ENCODE assay signal across 19 cellular contexts in genomic region chr6:56789879-56790278, GRCh38.
A peak's percentile ranks its signal among the peaks of the same experiment; 100 is the strongest.
DNase-seq lines count a peak whose midpoint lies in the region; ATAC-seq, FAIRE-seq and TF ChIP-seq lines count a peak whose summit lies in the region.
"Had no signal": no experiment of that assay in that cellular context is flagged by ENCODE, and none has a peak within 500 bp of the region (broad histone marks: within the 10 kb centered on the region; RNA-seq: fewer than 3 reads in every experiment).

No MANE protein-coding gene starts in this region.

- no peaks in the 10 kb centered on the region for H3F3A ChIP-seq in PC-3 (ENCODE audit: low read length, unreplicated experiment)

- H2BK5ac ChIP-seq in mesendoderm (ENCODE audit: low read length) = no peak overlapping the region

- H3K27me3 ChIP-seq in PC-3 (ENCODE audit: low read length) (no peaks in the 10 kb centered on the region), mesendoderm (ENCODE audit: insufficient read depth, low read length, poor library complexity) (no peaks in the 10 kb centered on the region)

- H3K9ac ChIP-seq in PC-3 (ENCODE audit: low read length) = no peak overlapping the region
- H3K9ac ChIP-seq in mesendoderm (ENCODE audit: low read length) = no peak overlapping the region

- H4K5ac ChIP-seq in mesendoderm (ENCODE audit: low read length) = no peak overlapping the region

- H3K27ac ChIP-seq in PC-3 (ENCODE audit: low read length) (peak overlapping the region; percentile 55), mesendoderm (ENCODE audit: low read depth, low read length) (no peak overlapping the region)
- H3K27ac ChIP-seq: C4-2B had no signal

- H3K36me3 ChIP-seq in PC-3 (ENCODE audit: low read depth, low read length) (no peaks in the 10 kb centered on the region), mesendoderm (ENCODE audit: control insufficient read depth, insufficient read depth, low read length) (no peaks in the 10 kb centered on the region)

- no peak overlapping the region for H2AK5ac ChIP-seq in mesendoderm (ENCODE audit: low read length)

- H3K23ac ChIP-seq in mesendoderm (ENCODE audit: low read length) = no peak overlapping the region

- no peak overlapping the region for H2BK120ac ChIP-seq in mesendoderm (ENCODE audit: low read depth, low read length)

- no peak overlapping the region for H3K4ac ChIP-seq in mesendoderm (ENCODE audit: low read depth, low read length)

- no CpG with 5 or more reads among the region's 2 CpGs for WGBS in mesendoderm (ENCODE audit: extremely low coverage, insufficient coverage, low lambda C conversion rate)

- H3K56ac ChIP-seq in mesendoderm (ENCODE audit: low read length) = peak overlapping the region; percentile 13

- H3K79me2 ChIP-seq in PC-3 (ENCODE audit: low read length) (peaks cover 16% of the 10 kb centered on the region), mesendoderm (ENCODE audit: control insufficient read depth, insufficient read depth, low read length) (peaks cover 27% of the 10 kb centered on the region)

- no peaks in the 10 kb centered on the region for H3K9me3 ChIP-seq in PC-3 (ENCODE audit: low read length)

- intact Hi-C loops in PC-3 (cut with micrococcal nuclease) = no loop called here

- no peak overlapping the region for H2AFZ ChIP-seq in PC-3 (ENCODE audit: low read length)
- H2AFZ ChIP-seq: GM23338 had no signal

- H3K79me1 ChIP-seq in mesendoderm (ENCODE audit: low read length) = peaks cover 8% of the 10 kb centered on the region

- no peak overlapping the region for H3K4me3 Mint-ChIP-seq in activated naive CD8-positive, alpha-beta T cell treated with anti-CD3 and anti-CD28 coated beads, Interleukin-2, amount 50 U/mL, for 24 hours
- H3K4me3 Mint-ChIP-seq: GM23338 had no signal

- H4K8ac ChIP-seq in mesendoderm (ENCODE audit: low read depth, low read length) = no peak overlapping the region

- CTCF ChIA-PET in PC-3 (lab: Charles Lee) = no interaction called here

- H3K18ac ChIP-seq in mesendoderm (ENCODE audit: low read length) = no peak overlapping the region

- H3K4me1 ChIP-seq in PC-3 (ENCODE audit: insufficient read depth, low read length) (peaks cover 5% of the 10 kb centered on the region; the same call in 1 of the 2 replicates), mesendoderm (ENCODE audit: control insufficient read depth, low read depth, low read length) (peaks cover 12% of the 10 kb centered on the region)

- H3K27ac Mint-ChIP-seq in activated naive CD8-positive, alpha-beta T cell treated with anti-CD3 and anti-CD28 coated beads, Interleukin-2, amount 50 U/mL, for 24 hours = no peak overlapping the region

- H3K4me3 ChIP-seq in PC-3 (ENCODE audit: low read length) = no peak overlapping the region
- H3K4me3 ChIP-seq in epithelial cell of esophagus (ENCODE audit: low read length) = no peak overlapping the region
- no peak overlapping the region for H3K4me3 ChIP-seq in mesendoderm (ENCODE audit: low read length)
- H3K4me3 ChIP-seq: GM23338, K562 had no signal

- ATAC-seq in PC-3 = no peak; the same call in 1 of the 2 replicates
- ATAC-seq in activated naive CD8-positive, alpha-beta T cell treated with anti-CD3 and anti-CD28 coated beads, Interleukin-2, amount 50 U/mL, for 24 hours = no peak
- ATAC-seq: GM23338, HCT116, K562 had no signal

- BruUV-seq in PC-3 (replicated peaks; lab: Mats Ljungman, UMichigan) = no TSS peak

- H3K9me2 ChIP-seq in PC-3 (replicated peaks; ENCODE audit: low read length) = no peaks in the 10 kb centered on the region

- POLR2A ChIA-PET in PC-3 (lab: Charles Lee; ENCODE audit: unreplicated experiment) = no interaction called here

- TF ChIP-seq CTCF in PC-3 (conservative IDR thresholded peaks at IDR 0.05; ENCODE audit: low read depth, low read length) (no peak), epithelial cell of esophagus (IDR thresholded peaks at IDR 0.05; ENCODE audit: insufficient read depth, low read depth, low read length, missing control alignments) (no peak), D721Med (IDR thresholded peaks at IDR 0.05; ENCODE audit: insufficient read depth, missing control alignments) (no peak)

- FAIRE-seq in D721Med (lab: Jason Lieb, UNC) = no peak
- FAIRE-seq: GM18507, K562 had no signal

- no peaks in the 10 kb centered on the region for H4K20me1 ChIP-seq in PC-3 (ENCODE audit: low read length)

- in situ Hi-C loops in G401 (cut with HindIII; ENCODE audit: low sequenced_read_pairs) = no loop called here

- no peak overlapping the region for H2BK15ac ChIP-seq in mesendoderm (replicated peaks; ENCODE audit: low read depth)

- peaks cover 9% of the 10 kb centered on the region for H3K27me3 Mint-ChIP-seq in activated naive CD8-positive, alpha-beta T cell treated with anti-CD3 and anti-CD28 coated beads, Interleukin-2, amount 50 U/mL, for 24 hours

- DNase-seq in G401 (ENCODE audit: low spot score) (peak; percentile 36), PC-3 (no peak), epithelial cell of esophagus (ENCODE audit: low read depth) (peak; percentile 93), mesendoderm (no peak), NCI-H526 treated with DMSO at 0.1 percent for 48 hours (lab: John Stamatoyannopoulos, UW) (no peak), D721Med (ENCODE audit: insufficient read length, low spot score) (no peak)
- DNase-seq in activated T-cell treated with anti-CD3 and anti-CD28 coated beads, Interleukin-2, amount 50 U/mL, for 48 hours = no peak
- no peak for DNase-seq in activated naive CD8-positive, alpha-beta T cell treated with anti-CD3 and anti-CD28 coated beads, Interleukin-2, amount 50 U/mL, for 24 hours
- DNase-seq: DMS153, NCI-H1436, NCI-H2029, NCI-H2171, NCI-H446 treated with DMSO at 0.1 percent for 48 hours, SIG-M5 had no signal

- no peak overlapping the region for H3K4me2 ChIP-seq in PC-3 (ENCODE audit: low read length)
- no peak overlapping the region for H3K4me2 ChIP-seq in mesendoderm (ENCODE audit: low read length)
- H3K4me2 ChIP-seq: GM23338 had no signal

- no peaks in the 10 kb centered on the region for H3K4me1 Mint-ChIP-seq in activated naive CD8-positive, alpha-beta T cell treated with anti-CD3 and anti-CD28 coated beads, Interleukin-2, amount 50 U/mL, for 24 hours

- H3K36me3 Mint-ChIP-seq in activated naive CD8-positive, alpha-beta T cell treated with anti-CD3 and anti-CD28 coated beads, Interleukin-2, amount 50 U/mL, for 24 hours (ENCODE audit: low read depth) = no peaks in the 10 kb centered on the region

- H3K9me3 Mint-ChIP-seq in activated naive CD8-positive, alpha-beta T cell treated with anti-CD3 and anti-CD28 coated beads, Interleukin-2, amount 50 U/mL, for 24 hours = no peaks in the 10 kb centered on the region

Comparison
In these comparisons a context has a peak if more than half of its experiments do, and no peak if none do; other contexts are left out.
1. DNase-seq: peak in G401 (single experiment) and epithelial cell of esophagus (single experiment); none in PC-3 (single experiment), mesendoderm (single experiment), NCI-H526 treated with DMSO at 0.1 percent for 48 hours (single experiment), D721Med (single experiment), activated T-cell treated with anti-CD3 and anti-CD28 coated beads, Interleukin-2, amount 50 U/mL, for 48 hours (0 of 2) and activated naive CD8-positive, alpha-beta T cell treated with anti-CD3 and anti-CD28 coated beads, Interleukin-2, amount 50 U/mL, for 24 hours (single experiment).